Comparison of ENCODE assay signal across 1 cellular context in genomic region chr15:98657721-98658120, GRCh38.
TF ChIP-seq lines count a peak whose summit lies in the region.

No MANE protein-coding gene starts in this region.

TF ChIP-seq in IMR-90, 13 proteins besides CTCF, POLR2A, EP300 and RAD21:
- no peak for TF ChIP-seq SMC3 (IDR thresholded peaks at IDR 0.05; ENCODE audit: low read depth, low read length)
- TF ChIP-seq RCOR1 (IDR thresholded peaks at IDR 0.05; ENCODE audit: insufficient replicate concordance, low read length) = no peak
- no peak for TF ChIP-seq RFX5 (IDR thresholded peaks at IDR 0.05; ENCODE audit: low read depth, low read length)
- TF ChIP-seq MAZ (IDR thresholded peaks at IDR 0.05; ENCODE audit: borderline replicate concordance, low read depth, low read length) = no peak
- TF ChIP-seq, protein P1, sequence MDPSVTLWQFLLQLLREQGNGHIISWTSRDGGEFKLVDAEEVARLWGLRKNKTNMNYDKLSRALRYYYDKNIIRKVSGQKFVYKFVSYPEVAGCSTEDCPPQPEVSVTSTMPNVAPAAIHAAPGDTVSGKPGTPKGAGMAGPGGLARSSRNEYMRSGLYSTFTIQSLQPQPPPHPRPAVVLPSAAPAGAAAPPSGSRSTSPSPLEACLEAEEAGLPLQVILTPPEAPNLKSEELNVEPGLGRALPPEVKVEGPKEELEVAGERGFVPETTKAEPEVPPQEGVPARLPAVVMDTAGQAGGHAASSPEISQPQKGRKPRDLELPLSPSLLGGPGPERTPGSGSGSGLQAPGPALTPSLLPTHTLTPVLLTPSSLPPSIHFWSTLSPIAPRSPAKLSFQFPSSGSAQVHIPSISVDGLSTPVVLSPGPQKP (IDR thresholded peaks at IDR 0.05; ENCODE audit: borderline replicate concordance, low read depth, low read length) = no peak
- TF ChIP-seq MAFK (IDR thresholded peaks at IDR 0.05; ENCODE audit: low read depth, low read length) = no peak
- no peak for TF ChIP-seq BHLHE40 (IDR thresholded peaks at IDR 0.05; ENCODE audit: low read depth, low read length)
- no peak for TF ChIP-seq CEBPB (IDR thresholded peaks at IDR 0.05; ENCODE audit: low read depth, low read length)
- TF ChIP-seq USF2 (IDR thresholded peaks at IDR 0.05; ENCODE audit: low read depth, low read length) = no peak
- no peak for TF ChIP-seq CHD1 (IDR thresholded peaks at IDR 0.05; ENCODE audit: low read depth, low read length)
- no peak for TF ChIP-seq MXI1 (IDR thresholded peaks at IDR 0.05; ENCODE audit: borderline replicate concordance, low read depth, low read length)
- no peak for TF ChIP-seq FOS (IDR thresholded peaks at IDR 0.05; ENCODE audit: low read depth, low read length)
- TF ChIP-seq NFE2L2 (IDR thresholded peaks at IDR 0.05; ENCODE audit: low read depth, low read length) = no peak
